Comparison of ENCODE assay signal across 27 cellular contexts in the genomic region with DNA sequence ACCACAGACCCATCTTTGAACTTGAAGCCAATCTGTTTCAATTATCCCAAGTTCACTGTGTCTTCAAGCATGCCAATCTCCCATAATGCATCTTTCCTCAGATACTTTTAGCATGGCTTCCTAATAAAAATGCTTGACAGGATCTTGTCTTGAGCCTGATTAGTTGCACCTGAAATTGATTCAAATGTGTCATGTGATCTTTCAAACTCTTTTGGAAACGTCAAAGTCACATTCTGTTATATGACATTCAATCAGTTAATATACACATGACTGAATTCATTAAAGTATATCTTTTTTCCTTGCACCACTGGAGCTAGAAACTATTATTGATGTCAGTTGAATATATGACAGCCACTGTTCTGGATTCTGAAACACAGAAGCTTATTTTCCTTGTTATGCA.
"Had no signal": no experiment of that assay in that cellular context is flagged by ENCODE, and none has a peak within 500 bp of the region (broad histone marks: within the 10 kb centered on the region; RNA-seq: fewer than 3 reads in every experiment).

No MANE protein-coding gene starts in this region.

- H3K4me3 Mint-ChIP-seq: naive thymus-derived CD8-positive, alpha-beta T cell; nephron; neural progenitor cell; stimulated activated naive B cell treated with anti-CD40 and anti-IgM and Interleukin-4, amounts not matched to agents 10 μg/mL and 1 μg/mL and 100 μg/mL, for 72 hours had no signal

- FAIRE-seq: urothelium cell line had no signal

- ATAC-seq: heart right ventricle; left cardiac atrium; left lung; lower lobe of right lung; naive thymus-derived CD8-positive, alpha-beta T cell; psoas muscle; right cardiac atrium; sciatic nerve; stimulated activated naive B cell treated with anti-CD40 and anti-IgM and Interleukin-4, amounts not matched to agents 10 μg/mL and 1 μg/mL and 100 μg/mL, for 72 hours; stimulated activated naive CD8-positive, alpha-beta T cell treated with anti-CD3 and anti-CD28 coated beads, Interleukin-15, Interleukin-2, amounts not matched to agents 100 U/mL and 50 U/mL, for 24 hours; upper lobe of right lung had no signal

- H3K9me3 Mint-ChIP-seq: nephron, neural progenitor cell had no signal

- H3K36me3 Mint-ChIP-seq: naive thymus-derived CD8-positive, alpha-beta T cell; neural progenitor cell; stimulated activated naive B cell treated with anti-CD40 and anti-IgM and Interleukin-4, amounts not matched to agents 10 μg/mL and 1 μg/mL and 100 μg/mL, for 72 hours had no signal

- H3K27ac Mint-ChIP-seq: naive thymus-derived CD8-positive, alpha-beta T cell; neural progenitor cell; stimulated activated naive B cell treated with anti-CD40 and anti-IgM and Interleukin-4, amounts not matched to agents 10 μg/mL and 1 μg/mL and 100 μg/mL, for 72 hours had no signal

- DNase-seq: heart right ventricle; islet precursor cell; left cardiac atrium; left lung; lower lobe of right lung; mammary epithelial cell; mesenchymal stem cell; naive thymus-derived CD8-positive, alpha-beta T cell; occipital lobe; psoas muscle; retina; right cardiac atrium; stimulated activated CD4-positive, alpha-beta T cell treated with anti-CD3 and anti-CD28 coated beads, Interleukin-12 subunit alpha, Interleukin-12 subunit beta, amount 100 ng/mL, for 4 hours; stimulated activated CD4-positive, alpha-beta T cell treated with anti-CD3 and anti-CD28 coated beads, Interleukin-15, amount 100 ng/mL, for 24 hours; stimulated activated CD4-positive, alpha-beta T cell treated with anti-CD3 and anti-CD28 coated beads, Interleukin-2, amount 100 ng/mL, for 24 hours; stimulated activated CD4-positive, alpha-beta T cell treated with anti-CD3 and anti-CD28 coated beads, Interleukin-4, amount 100 ng/mL, for 1 hour; stimulated activated naive B cell treated with anti-CD40 and anti-IgM and Interleukin-4, amounts not matched to agents 10 μg/mL and 1 μg/mL and 100 μg/mL, for 72 hours; stimulated activated naive CD8-positive, alpha-beta T cell treated with anti-CD3 and anti-CD28 coated beads, Interleukin-15, Interleukin-2, amounts not matched to agents 100 U/mL and 50 U/mL, for 24 hours; stomach; testis; thyroid gland; trophoblast cell; upper lobe of right lung had no signal

- H3K27me3 Mint-ChIP-seq: naive thymus-derived CD8-positive, alpha-beta T cell; stimulated activated naive B cell treated with anti-CD40 and anti-IgM and Interleukin-4, amounts not matched to agents 10 μg/mL and 1 μg/mL and 100 μg/mL, for 72 hours had no signal

- H3K4me1 Mint-ChIP-seq: naive thymus-derived CD8-positive, alpha-beta T cell; stimulated activated naive B cell treated with anti-CD40 and anti-IgM and Interleukin-4, amounts not matched to agents 10 μg/mL and 1 μg/mL and 100 μg/mL, for 72 hours had no signal
